8 cellular contexts compared by ENCODE assay signal in genomic region chr3:39808467-39809180, GRCh38. TPM values are rescaled to one million over a fixed set of nuclear protein-coding genes. Genes with fewer than 3 reads are reported as not detected.
DNase-seq lines count a peak whose midpoint lies in the region; ATAC-seq and TF ChIP-seq lines count a peak whose summit lies in the region.

No MANE protein-coding gene starts in this region.

- no peak overlapping the region for H3K27ac Mint-ChIP-seq in activated T-cell treated with anti-CD3 and anti-CD28 coated beads, Interleukin-2, amount 50 U/mL, for 24 hours
- no peak overlapping the region for H3K27ac Mint-ChIP-seq in neural progenitor cell

- TF ChIP-seq CTCF in Panc1 (IDR thresholded peaks at IDR 0.05) (no peak), fibroblast of mammary gland (conservative IDR thresholded peaks at IDR 0.05; ENCODE audit: control insufficient read depth, insufficient read depth, low read depth, low read length) (no peak), neural progenitor cell (IDR thresholded peaks at IDR 0.05) (no peak)

- POLR2A ChIA-PET in Panc1 (lab: Charles Lee): no interaction called here

- H3K9me3 ChIP-seq in Panc1 (ENCODE audit: control insufficient read depth, insufficient read depth, low read depth, low read length) (no peaks in the 10 kb centered on the region), neural progenitor cell (ENCODE audit: low read depth) (no peaks in the 10 kb centered on the region)

- peaks cover 80% of the 10 kb centered on the region for H3K27me3 Mint-ChIP-seq in activated T-cell treated with anti-CD3 and anti-CD28 coated beads, Interleukin-2, amount 50 U/mL, for 24 hours
- peaks cover 61% of the 10 kb centered on the region for H3K27me3 Mint-ChIP-seq in neural progenitor cell (ENCODE audit: insufficient read depth, low read depth)

- H3K4me2 ChIP-seq in neural progenitor cell: peak overlapping the region; percentile 94

- no peaks in the 10 kb centered on the region for H3K79me2 ChIP-seq in neural progenitor cell (ENCODE audit: low read depth)

- H3K4me3 Mint-ChIP-seq in activated T-cell treated with anti-CD3 and anti-CD28 coated beads, Interleukin-2, amount 50 U/mL, for 24 hours: peak overlapping the region; percentile 45
- peak overlapping the region; percentile 93 for H3K4me3 Mint-ChIP-seq in neural progenitor cell

- H4K20me1 ChIP-seq in neural progenitor cell (ENCODE audit: low read depth): peaks cover 9% of the 10 kb centered on the region

- H3K4me1 ChIP-seq in Panc1 (ENCODE audit: control insufficient read depth, insufficient read depth, low read length) (no peaks in the 10 kb centered on the region), neural progenitor cell (peaks cover 14% of the 10 kb centered on the region)

- peak overlapping the region; percentile 95 for H2AFZ ChIP-seq in neural progenitor cell (replicated peaks)

- H3K36me3 ChIP-seq in Panc1 (ENCODE audit: control insufficient read depth, insufficient read depth, low read length) (no peaks in the 10 kb centered on the region), neural progenitor cell (no peaks in the 10 kb centered on the region)

- CTCF ChIA-PET in Panc1 (lab: Charles Lee): no interaction called here

- peaks cover 32% of the 10 kb centered on the region for H3F3A ChIP-seq in neural progenitor cell (ENCODE audit: low read depth)

- H3K27me3 ChIP-seq in Panc1 (ENCODE audit: control insufficient read depth, insufficient read depth, low read length) (no peaks in the 10 kb centered on the region; the same call in 1 of the 2 replicates), neural progenitor cell (peaks cover 82% of the 10 kb centered on the region)

- no peak overlapping the region for H3K9ac ChIP-seq in neural progenitor cell

- H3K36me3 Mint-ChIP-seq in activated T-cell treated with anti-CD3 and anti-CD28 coated beads, Interleukin-2, amount 50 U/mL, for 24 hours (ENCODE audit: low read depth): no peaks in the 10 kb centered on the region
- H3K36me3 Mint-ChIP-seq in neural progenitor cell: no peaks in the 10 kb centered on the region

- peaks cover 4% of the 10 kb centered on the region for H3K9me3 Mint-ChIP-seq in activated T-cell treated with anti-CD3 and anti-CD28 coated beads, Interleukin-2, amount 50 U/mL, for 24 hours
- H3K9me3 Mint-ChIP-seq in neural progenitor cell: peaks cover 2% of the 10 kb centered on the region

- in situ Hi-C loops in Panc1 (cut with HindIII; ENCODE audit: low pct_unique_long_range_greater_than_20kb, low sequenced_read_pairs): no loop called here

- no peak for DNase-seq in activated T-cell treated with anti-CD3 and anti-CD28 coated beads, Interleukin-2, amount 50 U/mL, for 24 hours
- no peak for DNase-seq in activated T-cell treated with anti-CD3 and anti-CD28 coated beads, Interleukin-2, amount 50 U/mL, for 1 hour
- no peak for DNase-seq in Panc1 (ENCODE audit: low read depth, low spot score)
- DNase-seq in fibroblast of mammary gland (ENCODE audit: low read depth): peak; percentile 10
- peak; percentile 88 for DNase-seq in neural progenitor cell (ENCODE audit: low spot score)
- no peak for DNase-seq in NCI-H1694 treated with DMSO at 0.1 percent for 48 hours (lab: John Stamatoyannopoulos, UW)
- no peak for DNase-seq in amniotic stem cell (lab: John Stamatoyannopoulos, UW)

- H3K4me1 Mint-ChIP-seq in activated T-cell treated with anti-CD3 and anti-CD28 coated beads, Interleukin-2, amount 50 U/mL, for 24 hours (ENCODE audit: low read depth): peaks cover 18% of the 10 kb centered on the region
- H3K4me1 Mint-ChIP-seq in neural progenitor cell: peaks cover 17% of the 10 kb centered on the region

- BruUV-seq in Panc1 (replicated peaks; lab: Mats Ljungman, UMichigan): no TSS peak

- peak overlapping the region; percentile 42 to 50 for H3K4me3 ChIP-seq in Panc1 (ENCODE audit: low read depth in 2 of 2, low read length in 2 of 2)
- H3K4me3 ChIP-seq in fibroblast of mammary gland (ENCODE audit: control insufficient read depth, low read depth, low read length): no peak overlapping the region
- H3K4me3 ChIP-seq in neural progenitor cell: peak overlapping the region; percentile 79

- H3K27ac ChIP-seq in Panc1 (ENCODE audit: low read length) (no peak overlapping the region), neural progenitor cell (no peak overlapping the region)

- intact Hi-C loops in Panc1 (cut with micrococcal nuclease; ENCODE audit: unreplicated experiment): no loop called here

- ATAC-seq in Panc1: peak; percentile 36
- no peak for ATAC-seq in HG02678 (IDR thresholded peaks at IDR 0.05; ENCODE audit: unreplicated experiment)

RNA-seq across cellular contexts. Expression of gene MYRIP, which starts 0.8 kb away (rescaled TPM):
- 0.59 TPM for total RNA-seq in Panc1 (2021; ENCODE audit: unreplicated experiment)
- polyA plus RNA-seq in Panc1 (2012; ENCODE audit: insufficient read length): 0.75 TPM
- 0.28 and 0.62 TPM in 2 replicates for total RNA-seq in neural progenitor cell (ENCODE audit: low replicate concordance)

Comparison
In these comparisons a context has a peak if more than half of its experiments do, and no peak if none do; other contexts are left out.
1. DNase-seq: peak in fibroblast of mammary gland (single experiment) and neural progenitor cell (single experiment); none in activated T-cell treated with anti-CD3 and anti-CD28 coated beads, Interleukin-2, amount 50 U/mL, for 24 hours (single experiment), activated T-cell treated with anti-CD3 and anti-CD28 coated beads, Interleukin-2, amount 50 U/mL, for 1 hour (single experiment), Panc1 (single experiment), NCI-H1694 treated with DMSO at 0.1 percent for 48 hours (single experiment) and amniotic stem cell (single experiment).